19 cellular contexts compared by ENCODE assay signal in genomic region chr3:195762611-195763247, GRCh38. TPM values are rescaled to one million over a fixed set of nuclear protein-coding genes. Genes with fewer than 3 reads are reported as not detected.
DNase-seq lines count a peak whose midpoint lies in the region; ATAC-seq and TF ChIP-seq lines count a peak whose summit lies in the region.
"Had no signal": no experiment of that assay in that cellular context is flagged by ENCODE, and none has a peak within 500 bp of the region (broad histone marks: within the 10 kb centered on the region; RNA-seq: fewer than 3 reads in every experiment).

No MANE protein-coding gene starts in this region.

- H3K27ac Mint-ChIP-seq in natural killer cell: no peak overlapping the region
- no peak overlapping the region for H3K27ac Mint-ChIP-seq in natural killer cell treated with Interleukin-12 subunit alpha and Interleukin-12 subunit beta and Interleukin-15 and Interleukin-18, amount 100 ng/mL, for 72 hours
- H3K27ac Mint-ChIP-seq: CD4-positive, alpha-beta memory T cell had no signal

- H3K23ac ChIP-seq in IMR-90 (ENCODE audit: low read depth, low read length): no peak overlapping the region

- no peak overlapping the region for H3K4ac ChIP-seq in IMR-90 (ENCODE audit: low read depth, low read length)

- no peaks in the 10 kb centered on the region for H3K9me3 Mint-ChIP-seq in natural killer cell
- no peaks in the 10 kb centered on the region for H3K9me3 Mint-ChIP-seq in natural killer cell treated with Interleukin-12 subunit alpha and Interleukin-12 subunit beta and Interleukin-15 and Interleukin-18, amount 100 ng/mL, for 72 hours
- H3K9me3 Mint-ChIP-seq: CD4-positive, alpha-beta memory T cell had no signal

- peak overlapping the region; percentile 37 for H3K4me3 Mint-ChIP-seq in natural killer cell
- H3K4me3 Mint-ChIP-seq in natural killer cell treated with Interleukin-12 subunit alpha and Interleukin-12 subunit beta and Interleukin-15 and Interleukin-18, amount 100 ng/mL, for 72 hours: no peak overlapping the region

- H3K79me1 ChIP-seq in IMR-90 (ENCODE audit: low read depth in 1 of 2, low read length in 2 of 2): no peaks in the 10 kb centered on the region

- H3K27ac ChIP-seq in IMR-90 (ENCODE audit: insufficient read depth, low read length): no peak overlapping the region
- no peak overlapping the region for H3K27ac ChIP-seq in lower lobe of right lung
- H3K27ac ChIP-seq: GM23248, KMS-11 had no signal

- TF ChIP-seq CTCF in natural killer cell (IDR thresholded peaks at IDR 0.05) (no peak), IMR-90 (conservative IDR thresholded peaks at IDR 0.05; ENCODE audit: low read depth, low read length) (no peak), lower lobe of right lung (IDR thresholded peaks at IDR 0.05) (no peak)

- ATAC-seq in natural killer cell (no peak), IMR-90 (ENCODE audit: low read depth) (no peak), lower lobe of right lung (no peak), GM18909 (IDR thresholded peaks at IDR 0.05; ENCODE audit: poor library complexity, unreplicated experiment) (no peak)
- no peak for ATAC-seq in natural killer cell treated with Interleukin-12 subunit alpha and Interleukin-12 subunit beta and Interleukin-15 and Interleukin-18, amount 100 ng/mL, for 72 hours
- ATAC-seq: HCT116, Panc1 had no signal

- H3K14ac ChIP-seq in IMR-90 (replicated peaks; ENCODE audit: low read depth, low read length): no peak overlapping the region

- H3K36me3 Mint-ChIP-seq in natural killer cell: no peaks in the 10 kb centered on the region
- H3K36me3 Mint-ChIP-seq in natural killer cell treated with Interleukin-12 subunit alpha and Interleukin-12 subunit beta and Interleukin-15 and Interleukin-18, amount 100 ng/mL, for 72 hours: no peaks in the 10 kb centered on the region
- H3K36me3 Mint-ChIP-seq: CD4-positive, alpha-beta memory T cell had no signal

- CTCF ChIA-PET in IMR-90 (lab: Yijun Ruan, JAX): no interaction called here

- H3K4me2 ChIP-seq in IMR-90 (ENCODE audit: low read depth, low read length): no peak overlapping the region
- H3K4me2 ChIP-seq: KMS-11 had no signal

- no peak overlapping the region for H3K56ac ChIP-seq in IMR-90 (ENCODE audit: extremely low read depth, insufficient read depth, low read length)

- H4K20me1 ChIP-seq in IMR-90 (ENCODE audit: insufficient read depth, low read length): no peaks in the 10 kb centered on the region

- POLR2A ChIA-PET in IMR-90 (lab: Charles Lee; ENCODE audit: unreplicated experiment): no interaction called here

- no peaks in the 10 kb centered on the region for H3K9me1 ChIP-seq in IMR-90 (ENCODE audit: insufficient read depth, low read length)

- H3K9me3 ChIP-seq in IMR-90 (ENCODE audit: control insufficient read depth, insufficient read depth, low read length) (peaks cover 3% of the 10 kb centered on the region; the same call in 1 of the 2 replicates), lower lobe of right lung (no peaks in the 10 kb centered on the region)

- no peak for TF ChIP-seq RAD21 in IMR-90 (IDR thresholded peaks at IDR 0.05; ENCODE audit: low read length)

- in situ Hi-C loops in IMR-90 (cut with MboI; ENCODE audit: low sequenced_read_pairs): no loop called here

- no peak overlapping the region for H3K9ac ChIP-seq in IMR-90 (ENCODE audit: low read depth, low read length)
- H3K9ac ChIP-seq: GM23248, KMS-11 had no signal

- H2AK5ac ChIP-seq in IMR-90 (ENCODE audit: low read depth, low read length): no peak overlapping the region

- peaks cover 5 to 28% of the 10 kb centered on the region in 2 donors for H3K4me1 Mint-ChIP-seq in natural killer cell
- peaks cover 0 to 13% of the 10 kb centered on the region in 2 donors for H3K4me1 Mint-ChIP-seq in natural killer cell treated with Interleukin-12 subunit alpha and Interleukin-12 subunit beta and Interleukin-15 and Interleukin-18, amount 100 ng/mL, for 72 hours (ENCODE audit: low read depth in 2 of 2)
- H3K4me1 Mint-ChIP-seq: CD4-positive, alpha-beta memory T cell had no signal

- H3K36me3 ChIP-seq in IMR-90 (ENCODE audit: control insufficient read depth, insufficient read depth, low read length): no peaks in the 10 kb centered on the region
- no peaks in the 10 kb centered on the region for H3K36me3 ChIP-seq in lower lobe of right lung

- H2BK120ac ChIP-seq in IMR-90 (ENCODE audit: low read depth, low read length): no peak overlapping the region

- H3K4me1 ChIP-seq in IMR-90 (ENCODE audit: control insufficient read depth, insufficient read depth, low read length) (no peaks in the 10 kb centered on the region), lower lobe of right lung (no peaks in the 10 kb centered on the region)

- dilution Hi-C loops in IMR-90 (cut with HindIII; ENCODE audit: low sequenced_read_pairs, unreplicated experiment): no loop called here

- H2BK5ac ChIP-seq in IMR-90 (ENCODE audit: low read depth, low read length, poor library complexity, severe bottlenecking): no peak overlapping the region

- H4K91ac ChIP-seq in IMR-90 (ENCODE audit: insufficient read depth, low read depth, low read length): no peak overlapping the region

- H2AK9ac ChIP-seq in IMR-90 (replicated peaks; ENCODE audit: low read depth, low read length, poor library complexity): no peak overlapping the region

- H3K27me3 ChIP-seq in IMR-90 (ENCODE audit: control insufficient read depth, insufficient read depth, low read length): peaks cover 62% of the 10 kb centered on the region
- peaks cover 59% of the 10 kb centered on the region for H3K27me3 ChIP-seq in lower lobe of right lung (ENCODE audit: low read depth)

- no peak overlapping the region for H3K18ac ChIP-seq in IMR-90 (ENCODE audit: low read depth, low read length)

- no peak overlapping the region for H2BK15ac ChIP-seq in IMR-90 (ENCODE audit: low read depth, low read length)

- no peak overlapping the region for H4K5ac ChIP-seq in IMR-90 (ENCODE audit: low read depth, low read length)

- BruUV-seq in IMR-90 (replicated peaks; lab: Mats Ljungman, UMichigan): no TSS peak

- H4K8ac ChIP-seq in IMR-90 (ENCODE audit: low read depth in 2 of 2, low read length in 2 of 2): no peak overlapping the region

- no peak overlapping the region for H2BK20ac ChIP-seq in IMR-90 (ENCODE audit: low read depth, low read length)

- DNase-seq in natural killer cell: no peak
- DNase-seq in natural killer cell treated with Interleukin-12 subunit alpha and Interleukin-12 subunit beta and Interleukin-15 and Interleukin-18, amount 100 ng/mL, for 72 hours (ENCODE audit: low spot score): no peak
- DNase-seq in IMR-90: no peak
- peak; percentile 31 for DNase-seq in lower lobe of right lung
- DNase-seq in NCI-H345 (lab: John Stamatoyannopoulos, UW): no peak
- DNase-seq in hypothalamus (lab: John Stamatoyannopoulos, UW): no peak
- DNase-seq: CD4-positive, alpha-beta memory T cell; DMS153; GM23248; NCI-H1417 treated with DMSO at 0.1 percent for 48 hours; NCI-H187 treated with DMSO at 0.1 percent for 48 hours; NCI-H2107 had no signal

- WGBS in IMR-90 (ENCODE audit: extremely low coverage in 2 of 2, insufficient read length in 1 of 2), 2 experiments: 42% methylated on average over 20 of the region's 56 CpGs; no CpG with 5 or more reads in 1 of the 2 experiments

- intact Hi-C loops in natural killer cell (cut with micrococcal nuclease) (no loop called here), IMR-90 (cut with micrococcal nuclease) (no loop called here), lower lobe of right lung (cut with DNase I) (no loop called here)

- peak overlapping the region; percentile 5 for H2AFZ ChIP-seq in IMR-90 (replicated peaks; ENCODE audit: low read length, poor library complexity)
- H2AFZ ChIP-seq: GM23248 had no signal

- H3K4me3 ChIP-seq in IMR-90 (ENCODE audit: insufficient read depth, low read depth, low read length): no peak overlapping the region
- no peak overlapping the region for H3K4me3 ChIP-seq in lower lobe of right lung
- H3K4me3 ChIP-seq: GM23248 had no signal

- peaks cover 0 to 34% of the 10 kb centered on the region in 2 donors for H3K27me3 Mint-ChIP-seq in natural killer cell (ENCODE audit: low read depth in 2 of 2)
- peaks cover 10 to 20% of the 10 kb centered on the region in 2 donors for H3K27me3 Mint-ChIP-seq in natural killer cell treated with Interleukin-12 subunit alpha and Interleukin-12 subunit beta and Interleukin-15 and Interleukin-18, amount 100 ng/mL, for 72 hours

- TF ChIP-seq POLR2A in IMR-90 (IDR thresholded peaks at IDR 0.05; ENCODE audit: low read depth, low read length): no peak

TF ChIP-seq in IMR-90, 13 proteins besides CTCF, POLR2A, EP300 and RAD21 (continues in another document):
- TF ChIP-seq RCOR1 (IDR thresholded peaks at IDR 0.05; ENCODE audit: insufficient replicate concordance, low read length) (no peak), FOS (IDR thresholded peaks at IDR 0.05; ENCODE audit: low read depth, low read length) (no peak), RFX5 (IDR thresholded peaks at IDR 0.05; ENCODE audit: low read depth, low read length) (no peak), BHLHE40 (IDR thresholded peaks at IDR 0.05; ENCODE audit: low read depth, low read length) (no peak), CEBPB (IDR thresholded peaks at IDR 0.05; ENCODE audit: low read depth, low read length) (no peak), USF2 (IDR thresholded peaks at IDR 0.05; ENCODE audit: low read depth, low read length) (no peak), CHD1 (IDR thresholded peaks at IDR 0.05; ENCODE audit: low read depth, low read length) (no peak)

RNA-seq across cellular contexts. Expression of gene MUC20, which starts 42.0 kb away (rescaled TPM):
- total RNA-seq in natural killer cell (10 to 100 TPM in 1 of 3 donors, 1 to 10 TPM in 2; 4.1 to 11.4 (median 5.9) TPM), IMR-90 (2012; rRNA removed) (not detected in 2 replicates), lower lobe of right lung (14.3 TPM)
- total RNA-seq in natural killer cell treated with Interleukin-12 subunit alpha and Interleukin-12 subunit beta and Interleukin-15 and Interleukin-18, amount 100 ng/mL, for 72 hours: 1 to 10 TPM; 2.4 to 3.5 TPM
- 0.12 and 0.24 TPM in 2 replicates for polyA plus RNA-seq in IMR-90 (2012; rRNA removed)
- polyA plus RNA-seq in IMR-90 (2012; cell fraction: cytosol; rRNA removed): 0.11 TPM in 1 of 2 replicates, not detected in the other
- 1.7 TPM in 2 replicates for polyA plus RNA-seq in IMR-90 (2012; cell fraction: nucleus; rRNA removed; ENCODE audit: low replicate concordance)
- total RNA-seq: GM23248, HT1080 had no signal
- polyA plus RNA-seq: GM23248 had no signal

RNA-seq across cellular contexts. Expression of gene MUC4, which starts 49.0 kb away (rescaled TPM):
- total RNA-seq in natural killer cell (1 to 10 TPM in 1 of 3 donors, under 1 TPM in 2; 0.05 to 1.7 (median 0.38) TPM), IMR-90 (2012; rRNA removed) (not detected in 2 replicates), lower lobe of right lung (7.9 TPM)
- total RNA-seq in natural killer cell treated with Interleukin-12 subunit alpha and Interleukin-12 subunit beta and Interleukin-15 and Interleukin-18, amount 100 ng/mL, for 72 hours: under 1 TPM; 0.19 to 0.28 TPM
- not detected in 2 replicates for polyA plus RNA-seq in IMR-90 (2012; rRNA removed)
- not detected in 2 replicates for polyA plus RNA-seq in IMR-90 (2012; cell fraction: cytosol; rRNA removed)
- not detected in 2 replicates for polyA plus RNA-seq in IMR-90 (2012; cell fraction: nucleus; rRNA removed; ENCODE audit: low replicate concordance)
- total RNA-seq: CD4-positive, alpha-beta memory T cell; GM23248; NCI-H460 had no signal
- polyA plus RNA-seq: BJ; CD4-positive, alpha-beta memory T cell; GM23248 had no signal
